20 cellular contexts compared by ENCODE assay signal in genomic region chr12:53128780-53129747, GRCh38. TPM values are rescaled to one million over a fixed set of nuclear protein-coding genes. Genes with fewer than 3 reads are reported as not detected.
DNase-seq lines count a peak whose midpoint lies in the region; TF ChIP-seq lines count a peak whose summit lies in the region.
"Had no signal": no experiment of that assay in that cellular context is flagged by ENCODE, and none has a peak within 500 bp of the region (broad histone marks: within the 10 kb centered on the region; RNA-seq: fewer than 3 reads in every experiment).

No MANE protein-coding gene starts in this region.

- POLR2A ChIA-PET in HEK293 (lab: Yijun Ruan, JAX): interaction anchor here (0.7 kb wide), 1 partner anchor 51 kb away, joined by 3 read pairs; the partner anchor contains the start of genes CSAD and ZNF740

- no peak overlapping the region for H3K27ac Mint-ChIP-seq in osteocyte (ENCODE audit: unreplicated experiment)
- H3K27ac Mint-ChIP-seq in neural progenitor cell: no peak overlapping the region
- H3K27ac Mint-ChIP-seq: HFFc6 had no signal

- H3K27me3 ChIP-seq in esophagus muscularis mucosa (no peaks in the 10 kb centered on the region), neural progenitor cell (peaks cover 57% of the 10 kb centered on the region)
- H3K27me3 ChIP-seq: MG63, Peyer's patch had no signal

- H3K4me1 ChIP-seq in HEK293 (ENCODE audit: control insufficient read depth, insufficient read depth, low read length) (no peaks in the 10 kb centered on the region), esophagus muscularis mucosa (no peaks in the 10 kb centered on the region), neural progenitor cell (no peaks in the 10 kb centered on the region)
- H3K4me1 ChIP-seq: Peyer's patch had no signal

- WGBS in esophagus muscularis mucosa: 77% methylated on average over 13 of the region's 13 CpGs

- no peak overlapping the region for H3K9ac ChIP-seq in neural progenitor cell

- no peaks in the 10 kb centered on the region for H3K36me3 Mint-ChIP-seq in osteocyte (ENCODE audit: unreplicated experiment)
- peaks cover 5% of the 10 kb centered on the region for H3K36me3 Mint-ChIP-seq in neural progenitor cell
- H3K36me3 Mint-ChIP-seq: IgD-negative memory B cell had no signal

- TF ChIP-seq POLR2A in NB4 (IDR thresholded peaks at IDR 0.05; ENCODE audit: extremely low read depth, insufficient read length): no peak
- no peak for TF ChIP-seq POLR2A in esophagus muscularis mucosa (IDR thresholded peaks at IDR 0.05; ENCODE audit: low read depth)

- no peaks in the 10 kb centered on the region for H3K36me3 ChIP-seq in HEK293 (ENCODE audit: control insufficient read depth in 2 of 2, insufficient read depth in 1 of 2, low read length in 2 of 2)
- H3K36me3 ChIP-seq in esophagus muscularis mucosa: no peaks in the 10 kb centered on the region
- H3K36me3 ChIP-seq in neural progenitor cell: no peaks in the 10 kb centered on the region
- H3K36me3 ChIP-seq: MG63, Peyer's patch had no signal

- H3K27ac ChIP-seq in HEK293 (ENCODE audit: extremely low read depth, low read depth, low read length) (no peak overlapping the region), esophagus muscularis mucosa (replicated peaks in 1 of 4) (no peak overlapping the region), neural progenitor cell (no peak overlapping the region)
- H3K27ac ChIP-seq: Peyer's patch had no signal

- H3F3A ChIP-seq in neural progenitor cell (ENCODE audit: low read depth): no peaks in the 10 kb centered on the region

- DNase-seq in NB4 (ENCODE audit: low read depth): peak; percentile 20
- peak; percentile 55 for DNase-seq in esophagus muscularis mucosa (ENCODE audit: extremely low spot score)
- peak; percentile 80 for DNase-seq in osteocyte (ENCODE audit: extremely low spot score, unreplicated experiment)
- DNase-seq in NCI-H146 treated with DMSO at 0.1 percent for 48 hours (lab: John Stamatoyannopoulos, UW; ENCODE audit: unreplicated experiment): no peak
- DNase-seq in neural progenitor cell (ENCODE audit: low spot score): no peak
- no peak for DNase-seq in NCI-H446 (lab: John Stamatoyannopoulos, UW)
- no peak for DNase-seq in epidermal melanocyte (ENCODE audit: insufficient read length, low spot score)
- DNase-seq: C1 segment of cervical spinal cord, DMS79 treated with DMSO at 0.1 percent for 48 hours, HFFc6, Kasumi-1, MG63, NCI-H187, NCI-H2227 treated with DMSO at 0.1 percent for 48 hours, NCI-H524 treated with DMSO at 0.1 percent for 48 hours, Peyer's patch had no signal

- TF ChIP-seq CTCF in HEK293 (tag by site-specific recombination; IDR thresholded peaks at IDR 0.05): no peak
- no peak for TF ChIP-seq CTCF in NB4 (IDR thresholded peaks at IDR 0.05; ENCODE audit: low read depth, low read length)
- TF ChIP-seq CTCF in esophagus muscularis mucosa (IDR thresholded peaks at IDR 0.05): no peak
- TF ChIP-seq CTCF in osteocyte (IDR thresholded peaks at IDR 0.05): no peak
- no peak for TF ChIP-seq CTCF in neural progenitor cell (IDR thresholded peaks at IDR 0.05)

- peaks cover 4% of the 10 kb centered on the region for H3K4me1 Mint-ChIP-seq in osteocyte (ENCODE audit: unreplicated experiment)
- H3K4me1 Mint-ChIP-seq in neural progenitor cell: no peaks in the 10 kb centered on the region

- H3K4me3 Mint-ChIP-seq in osteocyte (ENCODE audit: unreplicated experiment) (no peak overlapping the region), neural progenitor cell (no peak overlapping the region)
- H3K4me3 Mint-ChIP-seq: HFFc6, IgD-negative memory B cell had no signal

- no peak overlapping the region for H2AFZ ChIP-seq in neural progenitor cell (replicated peaks)

- H3K9me3 ChIP-seq in HEK293 (ENCODE audit: control insufficient read depth, insufficient read depth, low read depth, low read length) (no peaks in the 10 kb centered on the region), esophagus muscularis mucosa (no peaks in the 10 kb centered on the region), neural progenitor cell (ENCODE audit: low read depth) (no peaks in the 10 kb centered on the region)
- H3K9me3 ChIP-seq: MG63, Peyer's patch had no signal

- H3K79me2 ChIP-seq in neural progenitor cell (ENCODE audit: low read depth): no peaks in the 10 kb centered on the region

- H3K4me2 ChIP-seq in neural progenitor cell: no peak overlapping the region

- CTCF ChIA-PET in HEK293 (lab: Yijun Ruan, JAX): interaction anchor here (0.6 to 2.4 kb wide), 5 partner anchors 9 to 288 kb away, joined by 3 to 18 read pairs (median 3); no protein-coding TSS in a partner anchor

- no peaks in the 10 kb centered on the region for H4K20me1 ChIP-seq in neural progenitor cell (ENCODE audit: low read depth)

- peaks cover 13% of the 10 kb centered on the region for H3K27me3 Mint-ChIP-seq in osteocyte (ENCODE audit: unreplicated experiment)
- peaks cover 10% of the 10 kb centered on the region for H3K27me3 Mint-ChIP-seq in neural progenitor cell (ENCODE audit: insufficient read depth, low read depth)

- no peak overlapping the region for H3K4me3 ChIP-seq in HEK293 (ENCODE audit: low read depth, low read length)
- no peak overlapping the region for H3K4me3 ChIP-seq in NB4 (ENCODE audit: low read depth, low read length)
- no peak overlapping the region for H3K4me3 ChIP-seq in esophagus muscularis mucosa
- H3K4me3 ChIP-seq in neural progenitor cell: no peak overlapping the region
- H3K4me3 ChIP-seq: MG63, Peyer's patch had no signal

- H3K9me3 Mint-ChIP-seq in osteocyte (ENCODE audit: unreplicated experiment): no peaks in the 10 kb centered on the region
- H3K9me3 Mint-ChIP-seq in neural progenitor cell: peaks cover 6% of the 10 kb centered on the region
- H3K9me3 Mint-ChIP-seq: HFFc6, IgD-negative memory B cell had no signal

- TF ChIP-seq EP300 in esophagus muscularis mucosa (IDR thresholded peaks at IDR 0.05): no peak

- intact Hi-C loops in esophagus muscularis mucosa (cut with DNase I): no loop called here

TF ChIP-seq in HEK293, 187 proteins besides CTCF, POLR2A, EP300 and RAD21:
- TF ChIP-seq ZIC2 (tag by site-specific recombination; IDR thresholded peaks at IDR 0.05) (0 out of 2 replicates have a peak, but pooled peaks have one; percentile 28), ZNF600 (tag by site-specific recombination; IDR thresholded peaks at IDR 0.05) (peak; percentile 74; the same call in 1 of the 2 replicates), ZNF529 (tag by site-specific recombination; IDR thresholded peaks at IDR 0.05; ENCODE audit: insufficient replicate concordance) (no peak)
TF ChIP-seq in HEK293: peak in this region for 2.

RNA-seq across cellular contexts. Expression of gene SOAT2, which starts 25.8 kb away (rescaled TPM):
- total RNA-seq in esophagus muscularis mucosa: not detected
- total RNA-seq in osteocyte: not detected in 2 replicates
- total RNA-seq in neural progenitor cell (ENCODE audit: low replicate concordance): not detected in 2 replicates
- total RNA-seq: Right ventricle myocardium inferior, SK-MEL-5 had no signal

RNA-seq across cellular contexts. Expression of gene IGFBP6, which starts 31.6 kb away (rescaled TPM):
- total RNA-seq in esophagus muscularis mucosa (1,000 to 10,000 TPM in 1 of 4 donors, 100 to 1,000 TPM in 3; 626 to 1,141 (median 795) TPM), osteocyte (18.8 and 22.3 TPM in 2 replicates), neural progenitor cell (ENCODE audit: low replicate concordance) (2.5 and 2.6 TPM in 2 replicates)

RNA-seq across cellular contexts. Expression of gene SPRYD3, which starts 49.9 kb away (rescaled TPM):
- total RNA-seq in esophagus muscularis mucosa (100 to 1,000 TPM in 2 of 4 donors, 10 to 100 TPM in 2; 79.7 to 125 (median 99.1) TPM), osteocyte (28.3 and 29.0 TPM in 2 replicates), neural progenitor cell (ENCODE audit: low replicate concordance) (5.4 and 6.7 TPM in 2 replicates)

RNA-seq across cellular contexts. Expression of gene ZNF740, which starts 51.5 kb away (rescaled TPM):
- total RNA-seq in esophagus muscularis mucosa (10 to 100 TPM; 12.4 to 19.6 (median 15.3) TPM), osteocyte (39.6 and 55.4 TPM in 2 replicates), neural progenitor cell (ENCODE audit: low replicate concordance) (38.4 and 40.4 TPM in 2 replicates)

RNA-seq across cellular contexts. Expression of gene CSAD, which starts 51.7 kb away (rescaled TPM):
- total RNA-seq in esophagus muscularis mucosa: 10 to 100 TPM; 10.8 to 27.8 (median 15.0) TPM
- 45.0 and 47.0 TPM in 2 replicates for total RNA-seq in osteocyte
- total RNA-seq in neural progenitor cell (ENCODE audit: low replicate concordance): 26.9 and 33.0 TPM in 2 replicates

Comparison
In these comparisons a context has a peak if more than half of its experiments do, and no peak if none do; other contexts are left out.
1. DNase-seq: peak in NB4 (single experiment), esophagus muscularis mucosa (single experiment) and osteocyte (single experiment); none in NCI-H146 treated with DMSO at 0.1 percent for 48 hours (single experiment), neural progenitor cell (single experiment), NCI-H446 (0 of 2) and epidermal melanocyte (single experiment).
2. RNA of gene IGFBP6, which starts 31.6 kb away (total RNA-seq): 626 to 1,141 TPM in esophagus muscularis mucosa; 18.8 to 22.3 TPM in osteocyte and 2.5 to 2.6 TPM in neural progenitor cell; every median in the first group is over 10 times any median in the second.